Comparison of ENCODE assay signal across 12 cellular contexts in genomic region chr1:116999596-116999995, GRCh38.
"Had no signal": no experiment of that assay in that cellular context is flagged by ENCODE, and none has a peak within 500 bp of the region (broad histone marks: within the 10 kb centered on the region; RNA-seq: fewer than 3 reads in every experiment).

No MANE protein-coding gene starts in this region.

- H3K27me3 ChIP-seq: adrenal gland, ovary, upper lobe of right lung had no signal

- H3K9me3 Mint-ChIP-seq: nephron; stimulated activated naive CD8-positive, alpha-beta T cell treated with anti-CD3 and anti-CD28 coated beads, Interleukin-15, Interleukin-2, amounts not matched to agents 100 ng/mL and 50 ng/mL, for 24 hours had no signal

- H3K4me3 ChIP-seq: adrenal gland, lung, ovary, upper lobe of right lung had no signal

- H3K4me3 Mint-ChIP-seq: activated T-cell treated with anti-CD3 and anti-CD28 coated beads, Interleukin-2, amount 50 U/mL, for 72 hours; nephron; stimulated activated naive CD8-positive, alpha-beta T cell treated with anti-CD3 and anti-CD28 coated beads, Interleukin-15, Interleukin-2, amounts not matched to agents 100 ng/mL and 50 ng/mL, for 24 hours had no signal

- H3K27ac Mint-ChIP-seq: activated T-cell treated with anti-CD3 and anti-CD28 coated beads, Interleukin-2, amount 50 U/mL, for 72 hours; nephron had no signal

- H3K4me1 ChIP-seq: upper lobe of right lung had no signal

- H3K27ac ChIP-seq: adrenal gland, ovary, upper lobe of right lung had no signal

- H3K27me3 Mint-ChIP-seq: stimulated activated naive CD8-positive, alpha-beta T cell treated with anti-CD3 and anti-CD28 coated beads, Interleukin-15, Interleukin-2, amounts not matched to agents 100 ng/mL and 50 ng/mL, for 24 hours had no signal

- ATAC-seq: activated T-cell treated with anti-CD3 and anti-CD28 coated beads, Interleukin-2, amount 50 U/mL, for 72 hours; upper lobe of right lung had no signal

- H3K9me3 ChIP-seq: adrenal gland, ovary, upper lobe of right lung had no signal

- DNase-seq: activated CD4-positive, alpha-beta T cell treated with anti-CD3 and anti-CD28 coated beads, Interleukin-2, amount 50 U/mL, for 4 hours; activated CD4-positive, CD25-positive, alpha-beta regulatory T cell treated with anti-CD3 and anti-CD28 coated beads, Interleukin-2, amount 50 U/mL, for 72 hours; activated T-cell treated with anti-CD3 and anti-CD28 coated beads, Interleukin-2, amount 50 U/mL, for 72 hours; adrenal gland; ovary; stimulated activated CD4-positive, alpha-beta T cell treated with anti-CD3 and anti-CD28 coated beads, Interleukin-4, amount 100 ng/mL, for 1 hour; stimulated activated CD8-positive, alpha-beta memory T cell treated with anti-CD3 and anti-CD28 coated beads, Interleukin-4, amount 100 ng/mL, for 48 hours; T-helper 9 cell; upper lobe of right lung had no signal

- H3K36me3 ChIP-seq: adrenal gland, ovary, upper lobe of right lung had no signal
